In the genomic region with DNA sequence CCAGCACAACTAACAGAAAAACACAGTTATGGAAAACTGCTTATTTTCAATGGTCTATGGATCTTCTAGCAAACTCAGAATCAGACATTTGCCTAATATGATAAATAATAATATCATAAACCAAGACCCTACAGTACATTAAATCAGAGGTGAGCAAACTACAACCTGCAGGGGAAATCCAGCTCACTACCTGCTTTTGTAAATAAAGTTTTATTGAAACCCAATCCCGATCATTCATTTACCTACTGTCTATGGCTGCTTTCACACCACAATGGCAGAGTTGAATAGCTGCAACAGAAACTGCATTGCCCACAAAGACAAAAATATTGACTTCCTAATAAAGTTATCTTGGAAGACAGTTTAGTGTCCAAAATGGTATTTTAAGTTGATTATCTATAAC, we compare ENCODE assay signal across 8 cellular contexts.
"Had no signal": no experiment of that assay in that cellular context is flagged by ENCODE, and none has a peak within 500 bp of the region (broad histone marks: within the 10 kb centered on the region; RNA-seq: fewer than 3 reads in every experiment).

No MANE protein-coding gene starts in this region.

- H3K4me2 ChIP-seq: GM23338 had no signal

- H3K9me3 Mint-ChIP-seq: GM23338, H9 had no signal

- H2AFZ ChIP-seq: GM23338 had no signal

- H3K4me3 ChIP-seq: GM23338 had no signal

- H3K27ac Mint-ChIP-seq: GM23338, H9 had no signal

- FAIRE-seq: H1, H54, HTR-8/SVneo had no signal

- DNase-seq: H9, HCEC 1CT, IMR-90, KBM-7 had no signal
